11 cellular contexts compared by ENCODE assay signal in genomic region chr12:94648578-94648977, GRCh38. TPM values are rescaled to one million over a fixed set of nuclear protein-coding genes. Genes with fewer than 3 reads are reported as not detected.
A peak's percentile ranks its signal among the peaks of the same experiment; 100 is the strongest.
DNase-seq lines count a peak whose midpoint lies in the region; ATAC-seq and TF ChIP-seq lines count a peak whose summit lies in the region.
"Had no signal": no experiment of that assay in that cellular context is flagged by ENCODE, and none has a peak within 500 bp of the region (broad histone marks: within the 10 kb centered on the region; RNA-seq: fewer than 3 reads in every experiment).

No MANE protein-coding gene starts in this region.

- intact Hi-C loops in activated naive CD4-positive, alpha-beta T cell treated with anti-CD3 and anti-CD28 coated beads for 36 hours (cut with micrococcal nuclease) = no loop called here
- intact Hi-C loops in colonic mucosa (cut with DNase I) = no loop called here

- H3K36me3 ChIP-seq in colonic mucosa (no peaks in the 10 kb centered on the region), upper lobe of left lung (no peaks in the 10 kb centered on the region)

- H3K27me3 ChIP-seq in colonic mucosa (no peaks in the 10 kb centered on the region), upper lobe of left lung (no peaks in the 10 kb centered on the region)

- no peaks in the 10 kb centered on the region for H3K36me3 Mint-ChIP-seq in activated naive CD4-positive, alpha-beta T cell treated with anti-CD3 and anti-CD28 coated beads, Interleukin-2, amount 50 U/mL, for 24 hours
- H3K36me3 Mint-ChIP-seq in activated naive CD4-positive, alpha-beta T cell treated with anti-CD3 and anti-CD28 coated beads for 36 hours (ENCODE audit: low read depth) = no peaks in the 10 kb centered on the region
- H3K36me3 Mint-ChIP-seq in naive B cell = peaks cover 0 to 8% of the 10 kb centered on the region in 2 donors
- peaks cover 10 to 35% of the 10 kb centered on the region in 2 donors for H3K36me3 Mint-ChIP-seq in stimulated activated naive B cell treated with anti-CD40 and anti-IgM and Interleukin-4, amounts not matched to agents 10 μg/mL and 1 μg/mL and 100 μg/mL, for 72 hours

- peak overlapping the region; percentile 85 for H3K4me3 Mint-ChIP-seq in activated naive CD4-positive, alpha-beta T cell treated with anti-CD3 and anti-CD28 coated beads, Interleukin-2, amount 50 U/mL, for 24 hours
- no peak overlapping the region for H3K4me3 Mint-ChIP-seq in activated naive CD4-positive, alpha-beta T cell treated with anti-CD3 and anti-CD28 coated beads for 36 hours
- H3K4me3 Mint-ChIP-seq in naive B cell = peak overlapping the region in 6 of 8 donors; percentile 70 to 91 (median 84)
- peak overlapping the region in 1 of 2 donors; percentile 90 for H3K4me3 Mint-ChIP-seq in stimulated activated naive B cell treated with anti-CD40 and anti-IgM and Interleukin-4, amounts not matched to agents 10 μg/mL and 1 μg/mL and 100 μg/mL, for 72 hours

- peaks cover 18% of the 10 kb centered on the region for H3K4me1 Mint-ChIP-seq in activated naive CD4-positive, alpha-beta T cell treated with anti-CD3 and anti-CD28 coated beads, Interleukin-2, amount 50 U/mL, for 24 hours
- H3K4me1 Mint-ChIP-seq in activated naive CD4-positive, alpha-beta T cell treated with anti-CD3 and anti-CD28 coated beads for 36 hours (ENCODE audit: low read depth) = peaks cover 18% of the 10 kb centered on the region
- H3K4me1 Mint-ChIP-seq in naive B cell = peaks cover 25 to 44% (median 28%) of the 10 kb centered on the region in 3 donors
- peaks cover 27 to 46% of the 10 kb centered on the region in 2 donors for H3K4me1 Mint-ChIP-seq in stimulated activated naive B cell treated with anti-CD40 and anti-IgM and Interleukin-4, amounts not matched to agents 10 μg/mL and 1 μg/mL and 100 μg/mL, for 72 hours

- no peak for TF ChIP-seq CTCF in colonic mucosa (IDR thresholded peaks at IDR 0.05)
- no peak for TF ChIP-seq CTCF in upper lobe of left lung (IDR thresholded peaks at IDR 0.05)

- H3K9me3 ChIP-seq in colonic mucosa (no peaks in the 10 kb centered on the region), upper lobe of left lung (no peaks in the 10 kb centered on the region)

- TF ChIP-seq EP300 in upper lobe of left lung (IDR thresholded peaks at IDR 0.05) = no peak

- DNase-seq in activated naive CD4-positive, alpha-beta T cell treated with anti-CD3 and anti-CD28 coated beads for 36 hours = no peak
- DNase-seq in colonic mucosa = no peak
- no peak for DNase-seq in naive B cell
- DNase-seq in upper lobe of left lung = no peak
- DNase-seq in SK-N-DZ (ENCODE audit: low spot score) = no peak
- DNase-seq in NCI-H69 (lab: John Stamatoyannopoulos, UW) = no peak
- DNase-seq in stimulated activated naive B cell treated with anti-CD40 and anti-IgM and Interleukin-4, amounts not matched to agents 10 μg/mL and 1 μg/mL and 100 μg/mL, for 72 hours = no peak
- DNase-seq: GF-D8, RPMI8226 had no signal

- TF ChIP-seq POLR2A in upper lobe of left lung (IDR thresholded peaks at IDR 0.05) = no peak

- H3K4me3 ChIP-seq in colonic mucosa = peak overlapping the region; percentile 69
- H3K4me3 ChIP-seq in upper lobe of left lung = peak overlapping the region in 3 of 4 donors; percentile 65 to 83 (median 80)

- H3K27ac ChIP-seq in colonic mucosa (no peak overlapping the region), upper lobe of left lung (peak overlapping the region in 1 of 4 donors; percentile 90)

- ATAC-seq in naive B cell (ENCODE audit: low read depth in 2 of 2) (no peak), upper lobe of left lung (ENCODE audit: low FRiP score in 2 of 2) (no peak)
- ATAC-seq in stimulated activated naive B cell treated with anti-CD40 and anti-IgM and Interleukin-4, amounts not matched to agents 10 μg/mL and 1 μg/mL and 100 μg/mL, for 72 hours (replicated peaks) = no peak
- ATAC-seq: activated CD4-positive, CD25-positive, alpha-beta regulatory T cell treated with anti-CD3 and anti-CD28 coated beads, Interleukin-2, amount 50 U/mL, for 24 hours had no signal

- WGBS in upper lobe of left lung, 2 donors = 76 to 84% methylated on average over 4 of the region's 4 CpGs

- CTCF ChIA-PET in activated naive CD4-positive, alpha-beta T cell treated with anti-CD3 and anti-CD28 coated beads for 36 hours (lab: Charles Lee) = interaction anchor here (0.7 kb wide), 1 partner anchor 27 kb away, joined by 3 read pairs; no protein-coding TSS in a partner anchor

- H3K4me1 ChIP-seq in colonic mucosa (no peaks in the 10 kb centered on the region), upper lobe of left lung (peaks cover 15 to 32% (median 24%) of the 10 kb centered on the region in 4 donors)

- no peak overlapping the region for H3K9ac ChIP-seq in colonic mucosa (ENCODE audit: low read depth in 2 of 2, low read length in 2 of 2)

- peaks cover 38% of the 10 kb centered on the region for H3K27me3 Mint-ChIP-seq in activated naive CD4-positive, alpha-beta T cell treated with anti-CD3 and anti-CD28 coated beads, Interleukin-2, amount 50 U/mL, for 24 hours
- peaks cover 58% of the 10 kb centered on the region for H3K27me3 Mint-ChIP-seq in activated naive CD4-positive, alpha-beta T cell treated with anti-CD3 and anti-CD28 coated beads for 36 hours (ENCODE audit: low read depth)
- peaks cover 8 to 33% (median 10%) of the 10 kb centered on the region in 3 donors for H3K27me3 Mint-ChIP-seq in naive B cell
- peaks cover 21 to 26% of the 10 kb centered on the region in 2 donors for H3K27me3 Mint-ChIP-seq in stimulated activated naive B cell treated with anti-CD40 and anti-IgM and Interleukin-4, amounts not matched to agents 10 μg/mL and 1 μg/mL and 100 μg/mL, for 72 hours

- no peaks in the 10 kb centered on the region for H3K9me3 Mint-ChIP-seq in activated naive CD4-positive, alpha-beta T cell treated with anti-CD3 and anti-CD28 coated beads, Interleukin-2, amount 50 U/mL, for 24 hours
- H3K9me3 Mint-ChIP-seq in activated naive CD4-positive, alpha-beta T cell treated with anti-CD3 and anti-CD28 coated beads for 36 hours = no peaks in the 10 kb centered on the region
- H3K9me3 Mint-ChIP-seq in naive B cell = no peaks in the 10 kb centered on the region
- no peaks in the 10 kb centered on the region for H3K9me3 Mint-ChIP-seq in stimulated activated naive B cell treated with anti-CD40 and anti-IgM and Interleukin-4, amounts not matched to agents 10 μg/mL and 1 μg/mL and 100 μg/mL, for 72 hours

- no peak overlapping the region for H3K27ac Mint-ChIP-seq in activated naive CD4-positive, alpha-beta T cell treated with anti-CD3 and anti-CD28 coated beads, Interleukin-2, amount 50 U/mL, for 24 hours
- H3K27ac Mint-ChIP-seq in activated naive CD4-positive, alpha-beta T cell treated with anti-CD3 and anti-CD28 coated beads for 36 hours = no peak overlapping the region
- H3K27ac Mint-ChIP-seq in naive B cell = no peak overlapping the region
- H3K27ac Mint-ChIP-seq in stimulated activated naive B cell treated with anti-CD40 and anti-IgM and Interleukin-4, amounts not matched to agents 10 μg/mL and 1 μg/mL and 100 μg/mL, for 72 hours = no peak overlapping the region

RNA-seq across cellular contexts. Expression of gene TMCC3, which starts 1.8 kb away (rescaled TPM):
- total RNA-seq in activated naive CD4-positive, alpha-beta T cell treated with anti-CD3 and anti-CD28 coated beads for 36 hours = under 1 TPM in 1 of 2 experiments, not detected in 1; 0.05 TPM
- total RNA-seq in colonic mucosa = 10 to 100 TPM; 21.4 to 77.4 TPM
- polyA plus RNA-seq in naive B cell (ENCODE audit: low read depth in 6 of 6) = 10 to 100 TPM in 4 of 6 donors, 1 to 10 TPM in 2; 8.4 to 21.7 (median 13.5) TPM
- total RNA-seq in upper lobe of left lung = 10 to 100 TPM in 4 of 6 donors, 1 to 10 TPM in 2; 5.4 to 17.4 (median 12.7) TPM
- 0.02 and 0.05 TPM in 2 replicates for polyA plus RNA-seq in SK-N-DZ (2014; cell fraction: cytosol; rRNA removed)
- not detected in 2 replicates for polyA plus RNA-seq in SK-N-DZ (2014; cell fraction: nucleus; rRNA removed)

Comparison
In these comparisons a context has a peak if more than half of its experiments do, and no peak if none do; other contexts are left out.
1. RNA of gene TMCC3, which starts 1.8 kb away (total RNA-seq): 21.4 to 77.4 TPM in colonic mucosa and 5.4 to 17.4 TPM in upper lobe of left lung; 0.05 TPM in activated naive CD4-positive, alpha-beta T cell treated with anti-CD3 and anti-CD28 coated beads for 36 hours; every median in the first group is over 4 times any median in the second.